Comparison of ENCODE assay signal across 11 cellular contexts in the genomic region with DNA sequence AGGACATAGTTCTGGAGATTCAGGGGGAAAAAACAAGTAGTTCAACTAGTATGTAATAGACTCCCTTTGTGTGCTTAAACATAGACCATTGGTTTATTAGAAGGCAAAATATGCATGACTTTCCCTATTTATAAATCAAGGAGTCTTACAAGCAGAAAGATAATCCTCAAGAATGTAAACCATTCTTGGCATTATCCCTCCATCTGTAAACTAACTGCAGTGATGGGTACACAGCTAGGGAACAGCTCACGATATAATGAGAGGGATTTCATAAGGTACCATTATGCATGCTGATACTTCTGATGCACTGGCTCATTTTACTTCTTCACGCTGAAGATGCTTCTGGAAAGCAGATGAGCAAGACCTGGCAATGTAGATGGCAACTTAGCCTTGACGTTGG. TPM values are rescaled to one million over a fixed set of nuclear protein-coding genes. Genes with fewer than 3 reads are reported as not detected.
DNase-seq lines count a peak whose midpoint lies in the region; ATAC-seq and TF ChIP-seq lines count a peak whose summit lies in the region.
"Had no signal": no experiment of that assay in that cellular context is flagged by ENCODE, and none has a peak within 500 bp of the region (broad histone marks: within the 10 kb centered on the region; RNA-seq: fewer than 3 reads in every experiment).

No MANE protein-coding gene starts in this region.

- peaks cover 0 to 9% (median 1%) of the 10 kb centered on the region in 3 donors for H3K36me3 Mint-ChIP-seq in naive thymus-derived CD8-positive, alpha-beta T cell

- CTCF ChIA-PET in BJ (lab: Yijun Ruan, JAX), result no interaction called here

- no peak for ATAC-seq in naive thymus-derived CD8-positive, alpha-beta T cell
- no peak for ATAC-seq in HG02571 (IDR thresholded peaks at IDR 0.05; ENCODE audit: unreplicated experiment)
- ATAC-seq in HG02798 (IDR thresholded peaks at IDR 0.05; ENCODE audit: poor library complexity, unreplicated experiment), result no peak
- no peak for ATAC-seq in activated CD4-positive, CD25-positive, alpha-beta regulatory T cell treated with anti-CD3 and anti-CD28 coated beads, Interleukin-2, amount 50 U/mL, for 24 hours

- peaks cover 13 to 49% (median 42%) of the 10 kb centered on the region in 4 donors for H3K4me1 Mint-ChIP-seq in naive thymus-derived CD8-positive, alpha-beta T cell

- no peaks in the 10 kb centered on the region for H3K9me3 ChIP-seq in HUES48 (ENCODE audit: control insufficient read depth, insufficient read depth, low read length)

- H3K4me3 ChIP-seq in BJ (ENCODE audit: low read depth, low read length), result no peak overlapping the region; the same call in 1 of the 2 replicates
- H3K4me3 ChIP-seq in HUES48 (ENCODE audit: low read depth, low read length), result peak overlapping the region; percentile 99
- peak overlapping the region; percentile 96 for H3K4me3 ChIP-seq in brain microvascular endothelial cell (ENCODE audit: low read depth, low read length)

- in situ Hi-C loops in brain microvascular endothelial cell (cut with HindIII; ENCODE audit: low pct_ligation_motif_present, low sequenced_read_pairs), result no loop called here

- no peak overlapping the region for H3K9ac ChIP-seq in HUES48 (ENCODE audit: low read depth, low read length)

- peaks cover 8% of the 10 kb centered on the region for H3K4me1 ChIP-seq in HUES48 (ENCODE audit: control insufficient read depth, insufficient read depth, low read length)

- H3K27me3 Mint-ChIP-seq in naive thymus-derived CD8-positive, alpha-beta T cell, result peaks cover 0 to 2% (median 0%) of the 10 kb centered on the region in 5 donors

- H3K27ac ChIP-seq in HUES48 (ENCODE audit: low read depth, low read length) (no peak overlapping the region), brain microvascular endothelial cell (no peak overlapping the region)

- peaks cover 0 to 3% (median 0%) of the 10 kb centered on the region in 9 donors for H3K9me3 Mint-ChIP-seq in naive thymus-derived CD8-positive, alpha-beta T cell

- H3K36me3 ChIP-seq in BJ (ENCODE audit: control insufficient read depth, insufficient read depth, low read length) (no peaks in the 10 kb centered on the region), HUES48 (ENCODE audit: control insufficient read depth, insufficient read depth, low read length) (peaks cover 17% of the 10 kb centered on the region; the same call in 1 of the 2 replicates), brain microvascular endothelial cell (replicated peaks) (no peaks in the 10 kb centered on the region)

- TF ChIP-seq CTCF in BJ (IDR thresholded peaks at IDR 0.05; ENCODE audit: insufficient read depth, low read depth, low read length), result no peak
- TF ChIP-seq CTCF in brain microvascular endothelial cell (IDR thresholded peaks at IDR 0.05; ENCODE audit: low read depth, low read length, missing control alignments), result no peak

- H3K27me3 ChIP-seq in BJ (ENCODE audit: control insufficient read depth, insufficient read depth, low read length) (no peaks in the 10 kb centered on the region), HUES48 (ENCODE audit: control insufficient read depth, insufficient read depth, low read length) (0 out of 2 replicates have a peak, but pooled peaks cover 4% of the 10 kb centered on the region), brain microvascular endothelial cell (replicated peaks) (no peaks in the 10 kb centered on the region)

- POLR2A ChIA-PET in BJ (lab: Charles Lee), result no interaction called here
- POLR2A ChIA-PET in naive thymus-derived CD8-positive, alpha-beta T cell (lab: Charles Lee), result interaction anchor here (2.7 kb wide), 1 partner anchor 64 kb away, joined by 12 read pairs; no protein-coding TSS in a partner anchor

- H3K4me3 Mint-ChIP-seq in naive thymus-derived CD8-positive, alpha-beta T cell, result peak overlapping the region; percentile 91 to 100 (median 96)

- H3K27ac Mint-ChIP-seq in naive thymus-derived CD8-positive, alpha-beta T cell, result peak overlapping the region; percentile 89 to 100 (median 99)

- peak; percentile 29 for DNase-seq in BJ (ENCODE audit: low read depth)
- DNase-seq in brain microvascular endothelial cell, result no peak
- DNase-seq in naive thymus-derived CD8-positive, alpha-beta T cell, result no peak
- no peak for DNase-seq in SHP77 treated with DMSO at 0.1 percent for 48 hours (lab: John Stamatoyannopoulos, UW)
- DNase-seq: kidney glomerular epithelial cell; stimulated activated CD8-positive, alpha-beta memory T cell treated with anti-CD3 and anti-CD28 coated beads, Interleukin-4, amount 100 ng/mL, for 48 hours had no signal

RNA-seq across cellular contexts. Expression of a gene that starts 0.9 kb away (rescaled TPM):
- polyA plus RNA-seq in BJ (2011; rRNA removed), result 0.75 and 0.82 TPM in 2 replicates
- 0.26 and 0.33 TPM in 2 replicates for polyA minus RNA-seq in BJ (2011; rRNA and poly(A)+ RNA removed)
- 1 to 10 TPM; 4.2 to 4.5 TPM for total RNA-seq in naive thymus-derived CD8-positive, alpha-beta T cell
- 1 to 10 TPM; 1.3 to 3.1 (median 2.0) TPM for polyA plus RNA-seq in naive thymus-derived CD8-positive, alpha-beta T cell
- total RNA-seq: HT-29 had no signal

RNA-seq across cellular contexts. Expression of a gene that starts 1.6 kb away (rescaled TPM):
- polyA plus RNA-seq in BJ (2011; rRNA removed), result 21.2 and 49.4 TPM in 2 replicates
- 6.6 and 15.3 TPM in 2 replicates for polyA minus RNA-seq in BJ (2011; rRNA and poly(A)+ RNA removed)
- total RNA-seq in naive thymus-derived CD8-positive, alpha-beta T cell, result 10 to 100 TPM; 25.8 to 30.6 TPM
- 10 to 100 TPM; 14.6 to 17.4 (median 15.9) TPM for polyA plus RNA-seq in naive thymus-derived CD8-positive, alpha-beta T cell
